ENCODE assay signal across 36 cellular contexts in the genomic region with DNA sequence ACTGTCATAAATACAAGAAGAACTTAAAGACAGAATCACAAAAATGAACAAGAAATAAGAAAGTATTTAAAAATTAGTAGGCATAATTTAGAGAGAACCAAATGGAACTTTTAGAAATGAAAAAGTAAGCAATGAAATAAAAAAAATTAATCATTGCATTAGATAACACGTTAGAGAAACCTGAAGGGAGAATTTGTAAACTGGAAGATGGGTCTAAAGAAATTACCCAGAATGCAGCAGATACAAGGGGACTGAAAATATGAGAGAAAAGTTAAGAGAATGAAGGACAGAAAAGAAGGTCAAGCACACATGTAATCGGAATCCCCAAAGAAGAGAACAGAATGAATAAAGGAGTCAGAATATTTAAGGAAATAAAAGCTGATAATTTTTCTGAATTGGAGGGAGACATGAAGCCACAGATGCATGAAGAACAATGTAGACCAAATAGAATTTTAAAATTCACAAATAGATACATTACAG. TPM values are rescaled to one million over a fixed set of nuclear protein-coding genes. Genes with fewer than 3 reads are reported as not detected.
"Had no signal": no experiment of that assay in that cellular context is flagged by ENCODE, and none has a peak within 500 bp of the region (broad histone marks: within the 10 kb centered on the region; RNA-seq: fewer than 3 reads in every experiment).

No MANE protein-coding gene starts in this region.

- H3K27ac ChIP-seq: adrenal gland, body of pancreas, brain microvascular endothelial cell, breast epithelium, VCaP had no signal

- H3K27me3 ChIP-seq: adrenal gland, body of pancreas, brain microvascular endothelial cell, breast epithelium had no signal

- H3K27me3 Mint-ChIP-seq: activated B cell treated with CpG ODN at 0.5 μM for 24 hours; activated CD4-positive, alpha-beta memory T cell treated with anti-CD3 and anti-CD28 coated beads for 36 hours; activated CD4-positive, alpha-beta T cell treated with anti-CD3 and anti-CD28 coated beads, Interleukin-2, amount 10 ng/mL, durations not matched to agents 24 days and 14 days; activated naive CD8-positive, alpha-beta T cell treated with anti-CD3 and anti-CD28 coated beads for 36 hours; activated T-helper 17 cell treated with anti-CD3 and anti-CD28 coated beads, Interleukin-2, amount 50 U/mL, for 72 hours had no signal

- H3K4me1 ChIP-seq: body of pancreas, breast epithelium had no signal

- H3K9me3 ChIP-seq: adrenal gland, body of pancreas had no signal

- ATAC-seq: activated CD8-positive, alpha-beta T cell treated with anti-CD3 and anti-CD28 coated beads for 36 hours; activated naive CD4-positive, alpha-beta T cell treated with anti-CD3 and anti-CD28 coated beads, Interleukin-2, amount 50 U/mL, for 72 hours; activated T-cell treated with anti-CD3 and anti-CD28 coated beads, Interleukin-2, amount 50 U/mL, for 4 hours; activated T-cell treated with anti-CD3 and anti-CD28 coated beads, Interleukin-2, amount 50 U/mL, for 72 hours; activated T-helper 17 cell treated with anti-CD3 and anti-CD28 coated beads, Interleukin-2, amount 50 U/mL, for 72 hours; body of pancreas had no signal

- DNase-seq: activated B cell treated with CpG ODN at 0.5 μM for 24 hours; activated CD4-positive, alpha-beta memory T cell treated with anti-CD3 and anti-CD28 coated beads for 36 hours; activated CD4-positive, alpha-beta T cell treated with anti-CD3 and anti-CD28 coated beads for 4 hours; activated CD4-positive, alpha-beta T cell treated with anti-CD3 and anti-CD28 coated beads, Interleukin-2, amount 10 ng/mL, durations not matched to agents 24 days and 14 days; activated CD4-positive, alpha-beta T cell treated with anti-CD3 and anti-CD28 coated beads, Interleukin-2, amount 50 U/mL, for 1 hour; activated CD4-positive, alpha-beta T cell treated with anti-CD3 and anti-CD28 coated beads, Interleukin-2, amount 50 U/mL, for 4 hours; activated CD4-positive, CD25-positive, alpha-beta regulatory T cell treated with anti-CD3 and anti-CD28 coated beads, Interleukin-2, amount 50 U/mL, for 72 hours; activated CD8-positive, alpha-beta memory T cell treated with anti-CD3 and anti-CD28 coated beads, Interleukin-2, amount 50 U/mL, for 4 hours; activated CD8-positive, alpha-beta T cell treated with anti-CD3 and anti-CD28 coated beads for 36 hours; activated effector memory CD4-positive, alpha-beta T cell treated with anti-CD3 and anti-CD28 coated beads, Interleukin-2, amount 50 U/mL, for 16 hours; activated gamma-delta T cell treated with Interleukin-2 at 50 U/mL for 16 hours; activated naive CD4-positive, alpha-beta T cell; activated naive CD4-positive, alpha-beta T cell treated with anti-CD3 and anti-CD28 coated beads for 36 hours; activated naive CD4-positive, alpha-beta T cell treated with anti-CD3 and anti-CD28 coated beads, Interleukin-2, amount 50 U/mL, for 16 hours; activated naive CD8-positive, alpha-beta T cell treated with anti-CD3 and anti-CD28 coated beads for 36 hours; activated T-cell treated with anti-CD3 and anti-CD28 coated beads for 4 hours; activated T-cell treated with anti-CD3 and anti-CD28 coated beads, Interleukin-2, amount 50 U/mL, for 1 hour; activated T-cell treated with anti-CD3 and anti-CD28 coated beads, Interleukin-2, amount 50 U/mL, for 4 hours; activated T-cell treated with anti-CD3 and anti-CD28 coated beads, Interleukin-2, amount 50 U/mL, for 72 hours; adrenal gland; amniotic stem cell; aorta; body of pancreas; brain microvascular endothelial cell; central memory CD4-positive, alpha-beta T cell; T-helper 2 cell; T-helper 9 cell had no signal

- H3K4me3 ChIP-seq: adrenal gland, body of pancreas, breast epithelium had no signal

- H3K4me3 Mint-ChIP-seq: activated B cell treated with CpG ODN at 0.5 μM for 24 hours; activated CD4-positive, alpha-beta memory T cell treated with anti-CD3 and anti-CD28 coated beads for 36 hours; activated CD4-positive, alpha-beta T cell treated with anti-CD3 and anti-CD28 coated beads, Interleukin-2, amount 10 ng/mL, durations not matched to agents 24 days and 14 days; activated CD8-positive, alpha-beta T cell treated with anti-CD3 and anti-CD28 coated beads for 36 hours; activated naive CD4-positive, alpha-beta T cell treated with anti-CD3 and anti-CD28 coated beads for 36 hours; activated naive CD8-positive, alpha-beta T cell treated with anti-CD3 and anti-CD28 coated beads for 36 hours; activated T-cell treated with anti-CD3 and anti-CD28 coated beads, Interleukin-2, amount 50 U/mL, for 4 hours; activated T-cell treated with anti-CD3 and anti-CD28 coated beads, Interleukin-2, amount 50 U/mL, for 72 hours; activated T-helper 1 cell treated with anti-CD3 and anti-CD28 coated beads, Interleukin-12 subunit alpha, Interleukin-12 subunit beta, Interleukin-2, Interleukin-4 antibody, amounts not matched to agents 30 ng/mL and 10 ng/mL and 1 ng/mL, durations not matched to agents 14 hours and 24 hours and 36 hours; activated T-helper 17 cell treated with anti-CD3 and anti-CD28 coated beads, Interleukin-2, amount 50 U/mL, for 72 hours; T-helper 1 cell treated with Interleukin-12 subunit alpha and Interleukin-12 subunit beta and Interleukin-4 antibody, amounts not matched to agents 30 μg/mL and 1 μg/mL, for 36 hours; T-helper 2 cell treated with Interferon-gamma antibody and Interleukin-4, amounts not matched to agents 5 μg/mL and 100 μg/mL, for 36 hours had no signal

- FAIRE-seq: astrocyte, TTC549 had no signal

- H3K36me3 Mint-ChIP-seq: activated CD4-positive, alpha-beta memory T cell treated with anti-CD3 and anti-CD28 coated beads for 36 hours; activated naive CD4-positive, alpha-beta T cell treated with anti-CD3 and anti-CD28 coated beads, Interleukin-2, amount 50 U/mL, for 72 hours; activated naive CD8-positive, alpha-beta T cell treated with anti-CD3 and anti-CD28 coated beads for 36 hours had no signal

- H3K36me3 ChIP-seq: adrenal gland, brain microvascular endothelial cell, breast epithelium had no signal

- H3K27ac Mint-ChIP-seq: activated B cell treated with CpG ODN at 0.5 μM for 24 hours; activated CD4-positive, alpha-beta memory T cell treated with anti-CD3 and anti-CD28 coated beads for 36 hours; activated CD4-positive, alpha-beta T cell treated with anti-CD3 and anti-CD28 coated beads, Interleukin-2, amount 10 ng/mL, durations not matched to agents 24 days and 14 days; activated CD8-positive, alpha-beta T cell treated with anti-CD3 and anti-CD28 coated beads for 36 hours; activated naive CD4-positive, alpha-beta T cell treated with anti-CD3 and anti-CD28 coated beads for 36 hours; activated naive CD4-positive, alpha-beta T cell treated with anti-CD3 and anti-CD28 coated beads, Interleukin-2, amount 50 U/mL, for 72 hours; activated naive CD8-positive, alpha-beta T cell treated with anti-CD3 and anti-CD28 coated beads for 36 hours; activated T-cell treated with anti-CD3 and anti-CD28 coated beads, Interleukin-2, amount 50 U/mL, for 72 hours; activated T-helper 1 cell treated with anti-CD3 and anti-CD28 coated beads, Interleukin-12 subunit alpha, Interleukin-12 subunit beta, Interleukin-2, Interleukin-4 antibody, amounts not matched to agents 30 ng/mL and 10 ng/mL and 1 ng/mL, durations not matched to agents 14 hours and 24 hours and 36 hours; activated T-helper 17 cell treated with anti-CD3 and anti-CD28 coated beads, Interleukin-2, amount 50 U/mL, for 72 hours; T-helper 1 cell treated with Interleukin-12 subunit alpha and Interleukin-12 subunit beta and Interleukin-4 antibody, amounts not matched to agents 30 μg/mL and 1 μg/mL, for 36 hours; T-helper 2 cell treated with Interferon-gamma antibody and Interleukin-4, amounts not matched to agents 5 μg/mL and 100 μg/mL, for 36 hours had no signal

- H3K4me1 Mint-ChIP-seq: activated CD4-positive, alpha-beta T cell treated with anti-CD3 and anti-CD28 coated beads, Interleukin-2, amount 10 ng/mL, durations not matched to agents 24 days and 14 days; activated naive CD8-positive, alpha-beta T cell treated with anti-CD3 and anti-CD28 coated beads for 36 hours; activated T-helper 17 cell treated with anti-CD3 and anti-CD28 coated beads, Interleukin-2, amount 50 U/mL, for 72 hours had no signal

- H3K9me3 Mint-ChIP-seq: activated CD4-positive, alpha-beta memory T cell treated with anti-CD3 and anti-CD28 coated beads for 36 hours; activated CD4-positive, alpha-beta T cell treated with anti-CD3 and anti-CD28 coated beads, Interleukin-2, amount 10 ng/mL, durations not matched to agents 24 days and 14 days; activated T-helper 1 cell treated with anti-CD3 and anti-CD28 coated beads, Interleukin-12 subunit alpha, Interleukin-12 subunit beta, Interleukin-2, Interleukin-4 antibody, amounts not matched to agents 30 ng/mL and 10 ng/mL and 1 ng/mL, durations not matched to agents 14 hours and 24 hours and 36 hours; T-helper 1 cell treated with Interleukin-12 subunit alpha and Interleukin-12 subunit beta and Interleukin-4 antibody, amounts not matched to agents 30 μg/mL and 1 μg/mL, for 36 hours; T-helper 2 cell treated with Interferon-gamma antibody and Interleukin-4, amounts not matched to agents 5 μg/mL and 100 μg/mL, for 36 hours had no signal

RNA-seq across cellular contexts. Expression of gene TCF4, which starts 21.5 kb away (rescaled TPM):
- total RNA-seq: activated CD4-positive, alpha-beta memory T cell treated with anti-CD3 and anti-CD28 coated beads for 36 hours had no signal
